Comparison of ENCODE assay signal across 30 cellular contexts in the genomic region with DNA sequence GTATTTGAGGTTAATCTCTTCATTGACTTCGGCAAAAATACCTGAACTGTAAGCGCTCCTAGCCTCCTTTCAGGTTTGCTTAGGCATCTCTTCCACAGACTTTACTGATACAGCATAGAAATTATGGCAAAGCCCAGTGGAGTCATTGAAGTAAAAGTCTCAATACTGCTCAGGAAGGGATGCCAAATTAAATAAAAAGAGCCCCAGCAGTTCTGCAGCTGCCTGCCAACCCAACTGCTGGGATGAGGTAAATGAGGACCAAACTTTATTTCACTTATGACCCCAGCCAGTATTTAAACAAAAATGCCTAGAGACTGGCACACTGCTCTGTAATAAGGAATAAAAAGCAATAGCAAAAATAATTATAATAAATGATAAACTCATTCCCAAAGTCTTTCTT.
"Had no signal": no experiment of that assay in that cellular context is flagged by ENCODE, and none has a peak within 500 bp of the region (broad histone marks: within the 10 kb centered on the region; RNA-seq: fewer than 3 reads in every experiment).

No MANE protein-coding gene starts in this region.

- H3K27me3 ChIP-seq: adrenal gland, body of pancreas, brain microvascular endothelial cell, breast epithelium had no signal

- H3K27ac ChIP-seq: adrenal gland, body of pancreas, brain microvascular endothelial cell, breast epithelium, VCaP had no signal

- DNase-seq: activated B cell treated with CpG ODN at 0.5 μM for 24 hours; activated CD4-positive, alpha-beta memory T cell treated with anti-CD3 and anti-CD28 coated beads for 36 hours; activated CD4-positive, alpha-beta T cell treated with anti-CD3 and anti-CD28 coated beads for 4 hours; activated CD4-positive, alpha-beta T cell treated with anti-CD3 and anti-CD28 coated beads, Interleukin-2, amount 10 ng/mL, durations not matched to agents 24 days and 14 days; activated CD4-positive, alpha-beta T cell treated with anti-CD3 and anti-CD28 coated beads, Interleukin-2, amount 50 U/mL, for 1 hour; activated CD4-positive, alpha-beta T cell treated with anti-CD3 and anti-CD28 coated beads, Interleukin-2, amount 50 U/mL, for 4 hours; activated CD4-positive, CD25-positive, alpha-beta regulatory T cell treated with anti-CD3 and anti-CD28 coated beads, Interleukin-2, amount 50 U/mL, for 72 hours; activated CD8-positive, alpha-beta memory T cell treated with anti-CD3 and anti-CD28 coated beads, Interleukin-2, amount 50 U/mL, for 4 hours; activated CD8-positive, alpha-beta T cell treated with anti-CD3 and anti-CD28 coated beads for 36 hours; activated effector memory CD4-positive, alpha-beta T cell treated with anti-CD3 and anti-CD28 coated beads, Interleukin-2, amount 50 U/mL, for 16 hours; activated gamma-delta T cell treated with Interleukin-2 at 50 U/mL for 16 hours; activated naive CD4-positive, alpha-beta T cell; activated naive CD4-positive, alpha-beta T cell treated with anti-CD3 and anti-CD28 coated beads for 36 hours; activated naive CD4-positive, alpha-beta T cell treated with anti-CD3 and anti-CD28 coated beads, Interleukin-2, amount 50 U/mL, for 16 hours; activated naive CD8-positive, alpha-beta T cell treated with anti-CD3 and anti-CD28 coated beads for 36 hours; activated T-cell treated with anti-CD3 and anti-CD28 coated beads for 4 hours; activated T-cell treated with anti-CD3 and anti-CD28 coated beads, Interleukin-2, amount 50 U/mL, for 1 hour; activated T-cell treated with anti-CD3 and anti-CD28 coated beads, Interleukin-2, amount 50 U/mL, for 4 hours; activated T-cell treated with anti-CD3 and anti-CD28 coated beads, Interleukin-2, amount 50 U/mL, for 72 hours; adrenal gland; amniotic stem cell; aorta; body of pancreas; brain microvascular endothelial cell; central memory CD4-positive, alpha-beta T cell; T-helper 1 cell; T-helper 2 cell; T-helper 9 cell had no signal

- H3K36me3 ChIP-seq: adrenal gland, brain microvascular endothelial cell, breast epithelium had no signal

- H3K9me3 ChIP-seq: adrenal gland, body of pancreas, breast epithelium had no signal

- H3K4me1 ChIP-seq: adrenal gland, body of pancreas, breast epithelium had no signal

- H3K4me3 ChIP-seq: adrenal gland, body of pancreas, breast epithelium had no signal
